8 cellular contexts compared by ENCODE assay signal in genomic region chr4:20248155-20248558, GRCh38. TPM values are rescaled to one million over a fixed set of nuclear protein-coding genes. Genes with fewer than 3 reads are reported as not detected.
DNase-seq lines count a peak whose midpoint lies in the region; ATAC-seq, FAIRE-seq and TF ChIP-seq lines count a peak whose summit lies in the region.

No MANE protein-coding gene starts in this region.

- no peaks in the 10 kb centered on the region for H3K9me3 ChIP-seq in astrocyte (ENCODE audit: insufficient read depth, low read depth, low read length)

- no peak overlapping the region for H2AFZ ChIP-seq in astrocyte (ENCODE audit: low read depth, low read length)

- H3K27me3 Mint-ChIP-seq in astrocyte (ENCODE audit: low read depth, unreplicated experiment), result peaks cover 7% of the 10 kb centered on the region

- peaks cover 4% of the 10 kb centered on the region for H4K20me1 ChIP-seq in astrocyte (ENCODE audit: insufficient read depth, low read length)

- no peaks in the 10 kb centered on the region for H3K79me2 ChIP-seq in astrocyte (ENCODE audit: insufficient read depth, low read length)

- no peak overlapping the region for H3K27ac Mint-ChIP-seq in astrocyte (ENCODE audit: unreplicated experiment)

- H3K4me2 ChIP-seq in astrocyte (ENCODE audit: low read length), result no peak overlapping the region

- H3K36me3 ChIP-seq in astrocyte (ENCODE audit: insufficient read depth, low read length), result no peaks in the 10 kb centered on the region

- TF ChIP-seq POLR2A in GM12891 (IDR thresholded peaks at IDR 0.05; ENCODE audit: low read depth, low read length), result no peak

- no peak overlapping the region for H3K4me3 ChIP-seq in astrocyte (ENCODE audit: insufficient read depth, low read depth, low read length)

- H3K9me3 Mint-ChIP-seq in astrocyte (ENCODE audit: unreplicated experiment), result no peaks in the 10 kb centered on the region

- no peak overlapping the region for H3K27ac ChIP-seq in astrocyte (ENCODE audit: low read depth, low read length)

- peak; percentile 58 for ATAC-seq in GM18858 (IDR thresholded peaks at IDR 0.05; ENCODE audit: unreplicated experiment)
- ATAC-seq in left colon, result peak; percentile 33
- ATAC-seq in HG03159 (IDR thresholded peaks at IDR 0.05; ENCODE audit: unreplicated experiment), result no peak

- no peaks in the 10 kb centered on the region for H3K27me3 ChIP-seq in astrocyte (ENCODE audit: insufficient read depth, low read length)

- peaks cover 13% of the 10 kb centered on the region for H3K4me1 ChIP-seq in astrocyte (ENCODE audit: insufficient read depth, low read length)

- H3K36me3 Mint-ChIP-seq in astrocyte (ENCODE audit: low read depth, unreplicated experiment), result no peaks in the 10 kb centered on the region

- no peak overlapping the region for H3K9ac ChIP-seq in astrocyte (ENCODE audit: low read length)

- no peak overlapping the region for H3K4me3 Mint-ChIP-seq in astrocyte (ENCODE audit: unreplicated experiment)

- in situ Hi-C loops in ACHN (cut with HindIII; ENCODE audit: low pct_ligation_motif_present, low pct_unique_long_range_greater_than_20kb, low sequenced_read_pairs), result no loop called here

- TF ChIP-seq CTCF in astrocyte (IDR thresholded peaks at IDR 0.05; ENCODE audit: insufficient read depth, low read depth, low read length), result peak; percentile 79

- DNase-seq in ACHN (peak; percentile 69), NCI-H2171 (lab: John Stamatoyannopoulos, UW) (peak; percentile 26), astrocyte (ENCODE audit: low read depth) (peak; percentile 45), left colon (no peak), GM12891 (ENCODE audit: insufficient read length, low spot score) (no peak)
- no peak for DNase-seq in stimulated activated CD4-positive, alpha-beta T cell treated with anti-CD3 and anti-CD28 coated beads, Interleukin-12 subunit alpha, Interleukin-12 subunit beta, amount 100 ng/mL, for 4 hours

- H3K4me1 Mint-ChIP-seq in astrocyte (ENCODE audit: low read depth, unreplicated experiment), result peaks cover 5% of the 10 kb centered on the region

- FAIRE-seq in astrocyte (lab: Jason Lieb, UNC) (peak; percentile 99), GM12891 (lab: Jason Lieb, UNC) (no peak)

- intact Hi-C loops in left colon (cut with DNase I, micrococcal nuclease), result loop anchor here in 1 of 2 donors (10.0 kb wide), 1 partner anchor 1023 kb away; no protein-coding TSS in a partner anchor

TF ChIP-seq in GM12891, 5 proteins besides CTCF, POLR2A, EP300 and RAD21:
- TF ChIP-seq TAF1 (IDR thresholded peaks at IDR 0.05; ENCODE audit: low read depth, low read length) (no peak), POLR2AphosphoS5 (IDR thresholded peaks at IDR 0.05; ENCODE audit: low read depth, low read length) (no peak), PAX5 (IDR thresholded peaks at IDR 0.05; ENCODE audit: insufficient read depth, low read length, severe bottlenecking) (no peak), POU2F2 (IDR thresholded peaks at IDR 0.05; ENCODE audit: low read depth, low read length) (no peak), SPI1 (IDR thresholded peaks at IDR 0.05; ENCODE audit: low read depth, low read length) (no peak)

RNA-seq across cellular contexts. Expression of gene SLIT2, which starts 3.5 kb away (rescaled TPM):
- total RNA-seq in astrocyte, result 6.4 and 11.2 TPM in 2 replicates
- 1 to 10 TPM; 1.9 to 6.5 TPM for total RNA-seq in left colon
- polyA plus RNA-seq in GM12891 (2012; ENCODE audit: low read depth, missing spikeins), result not detected

Comparison
In these comparisons a context has a peak if more than half of its experiments do, and no peak if none do; other contexts are left out.
1. DNase-seq: peak in ACHN (single experiment), NCI-H2171 (single experiment) and astrocyte (single experiment); none in left colon (0 of 2), stimulated activated CD4-positive, alpha-beta T cell treated with anti-CD3 and anti-CD28 coated beads, Interleukin-12 subunit alpha, Interleukin-12 subunit beta, amount 100 ng/mL, for 4 hours (single experiment) and GM12891 (single experiment).